24 cellular contexts compared by ENCODE assay signal in genomic region chr20:916125-916799, GRCh38. TPM values are rescaled to one million over a fixed set of nuclear protein-coding genes. Genes with fewer than 3 reads are reported as not detected.
DNase-seq lines count a peak whose midpoint lies in the region; ATAC-seq, FAIRE-seq and TF ChIP-seq lines count a peak whose summit lies in the region.
"Had no signal": no experiment of that assay in that cellular context is flagged by ENCODE, and none has a peak within 500 bp of the region (broad histone marks: within the 10 kb centered on the region; RNA-seq: fewer than 3 reads in every experiment).

Gene ANGPT4, minus strand, starts transcription at chr20:916334. Its CDS starts 120 bp downstream, at chr20:916214.

- H3K4me3 ChIP-seq in suprapubic skin: peak within 1 kb of the TSS; percentile 18
- H3K4me3 ChIP-seq: left lung, upper lobe of left lung had no signal

- H3K27ac ChIP-seq in suprapubic skin: no peak within 1 kb of the TSS
- H3K27ac ChIP-seq: left lung, upper lobe of left lung had no signal

- H3K27me3 Mint-ChIP-seq in T-helper 17 cell: peaks cover 64% of the 10 kb centered on the region

- H3K4me3 Mint-ChIP-seq in T-helper 17 cell: no peak within 1 kb of the TSS
- H3K4me3 Mint-ChIP-seq: CD4-positive, alpha-beta T cell; naive B cell; stimulated activated naive B cell treated with anti-CD40 and anti-IgM and Interleukin-4, amounts not matched to agents 10 μg/mL and 1 μg/mL and 100 μg/mL, for 72 hours; T-helper 1 cell treated with Interleukin-12 subunit alpha and Interleukin-12 subunit beta and Interleukin-4 antibody, amounts not matched to agents 30 μg/mL and 1 μg/mL, for 36 hours had no signal

- H3K4me1 Mint-ChIP-seq in T-helper 17 cell: peaks cover 10% of the 10 kb centered on the region

- no peaks in the 10 kb centered on the region for H3K4me1 ChIP-seq in suprapubic skin
- H3K4me1 ChIP-seq: left lung had no signal

- WGBS in suprapubic skin: 36% methylated on average over 16 of the region's 18 CpGs

- no peak for TF ChIP-seq POLR2A in suprapubic skin (IDR thresholded peaks at IDR 0.05)

- H3K27me3 ChIP-seq in suprapubic skin: peaks cover 25% of the 10 kb centered on the region
- H3K27me3 ChIP-seq: upper lobe of left lung had no signal

- no peak for FAIRE-seq in GM19239 (lab: Jason Lieb, UNC)
- FAIRE-seq: endometrium had no signal

- DNase-seq in NOMO-1 treated with DMSO at 0.1 percent for 48 hours (lab: John Stamatoyannopoulos, UW; ENCODE audit: unreplicated experiment) (peak; percentile 22), NOMO-1 (lab: John Stamatoyannopoulos, UW; ENCODE audit: unreplicated experiment in 2 of 2) (no peak), T-helper 17 cell (no peak), iPS-NIHi7 (ENCODE audit: extremely low spot score) (peak; percentile 59), suprapubic skin (ENCODE audit: low spot score in 2 of 2) (no peak), GM19239 (ENCODE audit: insufficient read length, low spot score) (no peak)
- no peak for DNase-seq in activated CD4-positive, alpha-beta T cell treated with anti-CD3 and anti-CD28 coated beads, Interleukin-2, amount 50 U/mL, for 4 hours
- no peak for DNase-seq in activated CD4-positive, alpha-beta T cell treated with anti-CD3 and anti-CD28 coated beads for 4 hours
- DNase-seq: 8988T; activated CD4-positive, CD25-positive, alpha-beta regulatory T cell; activated effector memory CD4-positive, alpha-beta T cell treated with Interleukin-2 at 50 U/mL for 16 hours; amniotic stem cell; CD4-positive, alpha-beta T cell; DMS79 treated with DMSO at 0.1 percent for 48 hours; left lung; naive B cell; NCI-H1694; NCI-H446; SHP77 treated with DMSO at 0.1 percent for 48 hours; stimulated activated naive B cell treated with anti-CD40 and anti-IgM and Interleukin-4, amounts not matched to agents 10 μg/mL and 1 μg/mL and 100 μg/mL, for 72 hours; upper lobe of left lung had no signal

- no peak for ATAC-seq in T-helper 17 cell
- ATAC-seq: left lung; stimulated activated naive B cell treated with anti-CD40 and anti-IgM and Interleukin-4, amounts not matched to agents 10 μg/mL and 1 μg/mL and 100 μg/mL, for 72 hours had no signal

- no peaks in the 10 kb centered on the region for H3K36me3 Mint-ChIP-seq in T-helper 17 cell (ENCODE audit: low read depth)
- H3K36me3 Mint-ChIP-seq: naive B cell; stimulated activated naive B cell treated with anti-CD40 and anti-IgM and Interleukin-4, amounts not matched to agents 10 μg/mL and 1 μg/mL and 100 μg/mL, for 72 hours had no signal

- no peaks in the 10 kb centered on the region for H3K36me3 ChIP-seq in suprapubic skin
- H3K36me3 ChIP-seq: left lung, upper lobe of left lung had no signal

- peak within 1 kb of the TSS; percentile 19 for H3K27ac Mint-ChIP-seq in T-helper 17 cell
- H3K27ac Mint-ChIP-seq: CD4-positive, alpha-beta T cell; stimulated activated naive B cell treated with anti-CD40 and anti-IgM and Interleukin-4, amounts not matched to agents 10 μg/mL and 1 μg/mL and 100 μg/mL, for 72 hours; T-helper 1 cell treated with Interleukin-12 subunit alpha and Interleukin-12 subunit beta and Interleukin-4 antibody, amounts not matched to agents 30 μg/mL and 1 μg/mL, for 36 hours had no signal

- TF ChIP-seq EP300 in suprapubic skin (IDR thresholded peaks at IDR 0.05): no peak

- H3K9me3 ChIP-seq in T-helper 17 cell (ENCODE audit: control insufficient read depth, low read length, poor library complexity, severe bottlenecking) (no peaks in the 10 kb centered on the region), suprapubic skin (no peaks in the 10 kb centered on the region)
- H3K9me3 ChIP-seq: left lung, upper lobe of left lung had no signal

- TF ChIP-seq CTCF in suprapubic skin (IDR thresholded peaks at IDR 0.05): no peak

RNA-seq across cellular contexts. Expression of gene ANGPT4, which starts in this region (rescaled TPM):
- total RNA-seq in T-helper 17 cell: not detected
- 1 to 10 TPM in 1 of 4 donors, under 1 TPM in 3; 0.56 to 2.1 (median 0.71) TPM for total RNA-seq in suprapubic skin
- total RNA-seq: CD4-positive, alpha-beta T cell; pulmonary artery endothelial cell had no signal

Comparison
In these comparisons a context has a peak if more than half of its experiments do, and no peak if none do; other contexts are left out.
1. DNase-seq: peak in NOMO-1 treated with DMSO at 0.1 percent for 48 hours (single experiment) and iPS-NIHi7 (single experiment); none in NOMO-1 (0 of 2), T-helper 17 cell (0 of 3), suprapubic skin (0 of 2), activated CD4-positive, alpha-beta T cell treated with anti-CD3 and anti-CD28 coated beads, Interleukin-2, amount 50 U/mL, for 4 hours (0 of 2), GM19239 (single experiment) and activated CD4-positive, alpha-beta T cell treated with anti-CD3 and anti-CD28 coated beads for 4 hours (0 of 2).